ENCODE assay signal across 24 cellular contexts in the genomic region with DNA sequence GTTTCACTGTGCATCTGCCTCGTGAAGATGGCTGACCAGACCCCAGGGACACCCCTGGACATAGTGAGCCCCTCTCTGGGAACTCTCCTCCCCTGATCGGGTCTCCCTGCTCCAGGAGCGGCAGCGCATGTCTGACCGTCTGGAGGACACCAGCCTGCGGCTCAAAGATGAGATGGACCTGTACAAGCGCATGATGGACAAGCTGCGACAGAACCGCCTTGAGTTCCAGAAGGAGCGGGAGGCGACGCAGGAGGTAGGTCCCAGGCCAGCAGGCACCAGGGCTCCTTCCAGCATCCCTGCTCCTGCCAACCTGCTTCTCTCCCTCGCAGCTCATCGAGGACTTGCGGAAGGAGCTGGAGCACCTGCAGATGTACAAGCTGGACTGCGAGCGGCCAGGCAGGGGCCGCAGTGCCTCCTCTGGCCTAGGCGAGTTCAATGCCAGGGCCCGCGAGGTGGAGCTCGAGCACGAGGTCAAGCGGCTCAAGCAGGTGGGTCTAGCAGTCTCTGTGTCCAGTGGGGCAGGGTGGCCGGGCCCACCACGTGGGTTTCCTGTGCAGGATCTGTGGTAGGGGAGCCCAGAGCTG.
"Had no signal": no experiment of that assay in that cellular context is flagged by ENCODE, and none has a peak within 500 bp of the region (broad histone marks: within the 10 kb centered on the region; RNA-seq: fewer than 3 reads in every experiment).

No MANE protein-coding gene starts in this region.

- H3K27me3 ChIP-seq: brain microvascular endothelial cell, Peyer's patch had no signal

- H3K4me1 Mint-ChIP-seq: activated naive CD4-positive, alpha-beta T cell treated with anti-CD3 and anti-CD28 coated beads, Interleukin-2, amount 10 ng/mL, durations not matched to agents 7 days and 5 days had no signal

- ATAC-seq: activated CD8-positive, alpha-beta T cell treated with anti-CD3 and anti-CD28 coated beads for 36 hours; activated naive CD8-positive, alpha-beta T cell treated with anti-CD3 and anti-CD28 coated beads, Interleukin-2, amount 50 U/mL, for 24 hours; PC-3; Right ventricle myocardium inferior had no signal

- H3K4me1 ChIP-seq: Peyer's patch had no signal

- H3K36me3 ChIP-seq: brain microvascular endothelial cell had no signal

- H3K27ac Mint-ChIP-seq: activated CD4-positive, alpha-beta T cell treated with anti-CD3 and anti-CD28 coated beads, Interleukin-2, amount 10 ng/mL, durations not matched to agents 24 days and 14 days; activated CD8-positive, alpha-beta T cell treated with anti-CD3 and anti-CD28 coated beads for 36 hours; activated naive CD4-positive, alpha-beta T cell treated with anti-CD3 and anti-CD28 coated beads, Interleukin-2, amount 10 ng/mL, durations not matched to agents 7 days and 5 days; activated naive CD8-positive, alpha-beta T cell; activated naive CD8-positive, alpha-beta T cell treated with anti-CD3 and anti-CD28 coated beads, Interleukin-2, amount 50 U/mL, for 24 hours; activated T-helper 1 cell treated with anti-CD3 and anti-CD28 coated beads, Interleukin-12 subunit alpha, Interleukin-12 subunit beta, Interleukin-2, Interleukin-4 antibody, amounts not matched to agents 30 ng/mL and 10 ng/mL and 1 ng/mL, durations not matched to agents 14 hours and 24 hours and 36 hours had no signal

- H3K9ac ChIP-seq: KMS-11 had no signal

- H3K4me3 ChIP-seq: Peyer's patch had no signal

- H3K36me3 Mint-ChIP-seq: activated naive CD8-positive, alpha-beta T cell had no signal

- DNase-seq: activated CD4-positive, alpha-beta T cell treated with anti-CD3 and anti-CD28 coated beads, Interleukin-2, amount 10 ng/mL, durations not matched to agents 24 days and 14 days; activated CD4-positive, alpha-beta T cell treated with anti-CD3 and anti-CD28 coated beads, Interleukin-2, amount 50 U/mL, for 4 hours; activated CD8-positive, alpha-beta T cell treated with anti-CD3 and anti-CD28 coated beads for 36 hours; activated naive CD4-positive, alpha-beta T cell treated with anti-CD3 and anti-CD28 coated beads, Interleukin-2, amount 10 ng/mL, durations not matched to agents 7 days and 5 days; activated naive CD8-positive, alpha-beta T cell treated with anti-CD3 and anti-CD28 coated beads, Interleukin-2, amount 50 U/mL, for 24 hours; activated T-cell treated with anti-CD3 and anti-CD28 coated beads, Interleukin-2, amount 50 U/mL, for 1 hour; central memory CD4-positive, alpha-beta T cell; MM.1S; MV-4-11; NCI-H1092; NCI-H1436 treated with DMSO at 0.1 percent for 48 hours; NCI-H1694 treated with DMSO at 0.1 percent for 48 hours; NCI-H2029; NCI-H345; NCI-H524 treated with DMSO at 0.1 percent for 48 hours; PC-3; SIG-M5; T1000 had no signal

- H3K4me3 Mint-ChIP-seq: activated CD4-positive, alpha-beta T cell treated with anti-CD3 and anti-CD28 coated beads, Interleukin-2, amount 10 ng/mL, durations not matched to agents 24 days and 14 days; activated CD8-positive, alpha-beta T cell treated with anti-CD3 and anti-CD28 coated beads for 36 hours; activated naive CD4-positive, alpha-beta T cell treated with anti-CD3 and anti-CD28 coated beads, Interleukin-2, amount 10 ng/mL, durations not matched to agents 7 days and 5 days; activated naive CD8-positive, alpha-beta T cell; activated naive CD8-positive, alpha-beta T cell treated with anti-CD3 and anti-CD28 coated beads, Interleukin-2, amount 50 U/mL, for 24 hours; activated T-helper 1 cell treated with anti-CD3 and anti-CD28 coated beads, Interleukin-12 subunit alpha, Interleukin-12 subunit beta, Interleukin-2, Interleukin-4 antibody, amounts not matched to agents 30 ng/mL and 10 ng/mL and 1 ng/mL, durations not matched to agents 14 hours and 24 hours and 36 hours had no signal

- H3K9me3 Mint-ChIP-seq: activated CD4-positive, alpha-beta T cell treated with anti-CD3 and anti-CD28 coated beads, Interleukin-2, amount 10 ng/mL, durations not matched to agents 24 days and 14 days; activated CD8-positive, alpha-beta T cell treated with anti-CD3 and anti-CD28 coated beads for 36 hours; activated naive CD4-positive, alpha-beta T cell treated with anti-CD3 and anti-CD28 coated beads, Interleukin-2, amount 10 ng/mL, durations not matched to agents 7 days and 5 days; activated naive CD8-positive, alpha-beta T cell treated with anti-CD3 and anti-CD28 coated beads, Interleukin-2, amount 50 U/mL, for 24 hours; activated T-helper 1 cell treated with anti-CD3 and anti-CD28 coated beads, Interleukin-12 subunit alpha, Interleukin-12 subunit beta, Interleukin-2, Interleukin-4 antibody, amounts not matched to agents 30 ng/mL and 10 ng/mL and 1 ng/mL, durations not matched to agents 14 hours and 24 hours and 36 hours had no signal

- H3K27me3 Mint-ChIP-seq: activated CD4-positive, alpha-beta T cell treated with anti-CD3 and anti-CD28 coated beads, Interleukin-2, amount 10 ng/mL, durations not matched to agents 24 days and 14 days; activated CD8-positive, alpha-beta T cell treated with anti-CD3 and anti-CD28 coated beads for 36 hours; activated naive CD4-positive, alpha-beta T cell treated with anti-CD3 and anti-CD28 coated beads, Interleukin-2, amount 10 ng/mL, durations not matched to agents 7 days and 5 days; activated naive CD8-positive, alpha-beta T cell; activated naive CD8-positive, alpha-beta T cell treated with anti-CD3 and anti-CD28 coated beads, Interleukin-2, amount 50 U/mL, for 24 hours had no signal
